Comparison of ENCODE assay signal across 15 cellular contexts in genomic region chr15:31088041-31088440, GRCh38. TPM values are rescaled to one million over a fixed set of nuclear protein-coding genes. Genes with fewer than 3 reads are reported as not detected.
"Had no signal": no experiment of that assay in that cellular context is flagged by ENCODE, and none has a peak within 500 bp of the region (broad histone marks: within the 10 kb centered on the region; RNA-seq: fewer than 3 reads in every experiment).

No MANE protein-coding gene starts in this region.

RNA-seq across cellular contexts. Expression of gene TRPM1, which starts 13.5 kb away (rescaled TPM):
- total RNA-seq: naive thymus-derived CD4-positive, alpha-beta T cell; natural killer cell; neural crest cell; osteocyte; posterior vena cava; sciatic nerve; smooth muscle cell; spleen; thoracic aorta; thyroid gland; tibial nerve; upper lobe of left lung; ureter; vagina had no signal
- polyA plus RNA-seq: naive thymus-derived CD4-positive, alpha-beta T cell; pancreas; smooth muscle cell had no signal
